In the genomic region with DNA sequence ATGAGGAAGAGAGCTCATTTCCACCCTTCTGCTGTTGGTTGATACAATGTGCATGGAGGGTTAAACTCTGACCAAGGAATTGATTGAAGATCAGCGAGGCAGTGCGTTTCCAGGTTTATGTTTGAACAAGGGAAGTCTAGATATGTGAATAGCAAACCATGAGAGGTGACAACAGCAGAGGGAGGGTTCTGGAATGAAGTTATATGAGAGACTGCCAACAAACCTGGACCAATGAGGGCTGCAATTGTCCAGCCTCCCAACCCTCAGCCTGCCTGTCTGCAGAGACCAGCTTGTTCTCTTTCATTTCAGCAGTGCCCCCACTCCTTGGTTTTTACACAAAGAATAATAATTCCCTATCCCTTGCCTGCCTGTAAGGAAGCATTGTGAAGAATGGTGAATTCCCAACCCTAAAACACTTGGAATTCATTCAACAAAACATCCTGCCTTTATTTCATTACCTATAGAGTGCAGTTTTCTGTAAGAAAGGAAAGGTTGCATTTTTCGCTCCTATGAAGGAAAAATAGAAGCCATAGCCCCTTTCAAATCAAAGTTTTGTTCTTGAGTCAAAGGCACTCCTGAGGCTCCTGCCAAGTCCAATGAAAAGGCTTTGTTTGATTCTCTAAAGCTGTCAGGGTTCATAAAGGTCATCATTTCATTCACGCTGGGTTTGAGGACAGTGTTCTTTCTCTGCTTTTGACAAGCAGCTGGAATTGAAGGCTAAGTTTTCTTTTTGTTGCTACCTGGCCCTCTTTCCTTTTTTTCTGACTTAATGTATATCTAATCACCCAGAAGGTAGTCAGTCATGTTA, we compare ENCODE assay signal across 13 cellular contexts. TPM values are rescaled to one million over a fixed set of nuclear protein-coding genes. Genes with fewer than 3 reads are reported as not detected.
DNase-seq lines count a peak whose midpoint lies in the region; ATAC-seq and TF ChIP-seq lines count a peak whose summit lies in the region.
"Had no signal": no experiment of that assay in that cellular context is flagged by ENCODE, and none has a peak within 500 bp of the region (broad histone marks: within the 10 kb centered on the region; RNA-seq: fewer than 3 reads in every experiment).

No MANE protein-coding gene starts in this region.

- H3K4me3 ChIP-seq in GM23338 (no peak overlapping the region), body of pancreas (no peak overlapping the region), liver (ENCODE audit: low read depth in 1 of 3, low read length in 3 of 3) (no peak overlapping the region)

- no peak for TF ChIP-seq POLR2A in body of pancreas (IDR thresholded peaks at IDR 0.05)

- 0 out of 2 replicates have a peak, but pooled peaks cover 7% of the 10 kb centered on the region for H3K9me2 ChIP-seq in GM23338 (ENCODE audit: insufficient read depth)

- H3K36me3 ChIP-seq in GM23338 (ENCODE audit: insufficient read depth) (no peaks in the 10 kb centered on the region), body of pancreas (replicated peaks in 1 of 2; ENCODE audit: insufficient read depth in 1 of 2, low read depth in 2 of 2) (no peaks in the 10 kb centered on the region), liver (ENCODE audit: control insufficient read depth in 4 of 4, insufficient read depth in 3 of 4, low read depth in 1 of 4, low read length in 3 of 4) (no peaks in the 10 kb centered on the region)

- no peaks in the 10 kb centered on the region for H3K27me3 Mint-ChIP-seq in GM23338 (ENCODE audit: insufficient read depth, low read depth, poor library complexity)

- H2AFZ ChIP-seq in GM23338, result no peak overlapping the region

- H3K4me2 ChIP-seq in GM23338, result no peak overlapping the region

- no peak overlapping the region for H3K4me3 Mint-ChIP-seq in GM23338
- H3K4me3 Mint-ChIP-seq: activated T-helper 17 cell treated with anti-CD3 and anti-CD28 coated beads, Interleukin-2, amount 50 U/mL, for 72 hours had no signal

- H3K36me3 Mint-ChIP-seq in GM23338 (ENCODE audit: low read depth), result no peaks in the 10 kb centered on the region

- no peak overlapping the region for H3K9ac ChIP-seq in liver (ENCODE audit: low read depth in 1 of 2, low read length in 2 of 2)

- no peaks in the 10 kb centered on the region; the same call in 2 of the 3 replicates for H3K4me1 Mint-ChIP-seq in GM23338
- H3K4me1 Mint-ChIP-seq: activated T-helper 17 cell treated with anti-CD3 and anti-CD28 coated beads, Interleukin-2, amount 50 U/mL, for 72 hours had no signal

- H3K9me3 ChIP-seq in body of pancreas (no peaks in the 10 kb centered on the region), liver (ENCODE audit: control insufficient read depth in 4 of 4, low read length in 3 of 4) (no peaks in the 10 kb centered on the region)

- H3K27me3 ChIP-seq in GM23338 (ENCODE audit: insufficient read depth) (no peaks in the 10 kb centered on the region), body of pancreas (no peaks in the 10 kb centered on the region), liver (ENCODE audit: control insufficient read depth in 4 of 4, insufficient read depth in 4 of 4, low read length in 3 of 4) (no peaks in the 10 kb centered on the region)

- no peak overlapping the region for H3K27ac ChIP-seq in GM23338 (ENCODE audit: low read depth)
- no peak overlapping the region for H3K27ac ChIP-seq in body of pancreas
- no peak overlapping the region for H3K27ac ChIP-seq in liver (ENCODE audit: low read depth in 1 of 2, low read length in 2 of 2)

- no peak overlapping the region for H3K27ac Mint-ChIP-seq in GM23338
- H3K27ac Mint-ChIP-seq: activated T-helper 17 cell treated with anti-CD3 and anti-CD28 coated beads, Interleukin-2, amount 50 U/mL, for 72 hours had no signal

- H3K9me3 Mint-ChIP-seq in GM23338, result 0 out of 3 replicates have a peak, but pooled peaks cover 4% of the 10 kb centered on the region
- H3K9me3 Mint-ChIP-seq: activated T-helper 17 cell treated with anti-CD3 and anti-CD28 coated beads, Interleukin-2, amount 50 U/mL, for 72 hours had no signal

- ATAC-seq in GM23338 (peak; percentile 26; the same call in 1 of the 3 replicates), body of pancreas (peak; percentile 75), HG03159 (IDR thresholded peaks at IDR 0.05; ENCODE audit: unreplicated experiment) (no peak), GM18909 (IDR thresholded peaks at IDR 0.05; ENCODE audit: poor library complexity, unreplicated experiment) (no peak), GM21717 (IDR thresholded peaks at IDR 0.05; ENCODE audit: unreplicated experiment) (no peak)
- ATAC-seq: activated T-helper 17 cell treated with anti-CD3 and anti-CD28 coated beads, Interleukin-2, amount 50 U/mL, for 72 hours had no signal

- DNase-seq in GM23338 (ENCODE audit: low spot score) (no peak), body of pancreas (peak in 3 of 4 donors; percentile 9 to 22 (median 16)), pons (ENCODE audit: low spot score) (peak; percentile 26), RPMI8226 (no peak)
- DNase-seq: kidney, NCI-H2107, NCI-H510A treated with DMSO at 0.1 percent for 48 hours, SW 1271 had no signal

- 34 to 39% methylated on average over 4 of the region's 4 CpGs for WGBS in body of pancreas, 2 donors
- 41% methylated on average over 4 of the region's 4 CpGs for WGBS in liver

- no peaks in the 10 kb centered on the region for H3F3A ChIP-seq in GM23338 (replicated peaks; ENCODE audit: low read depth)

- TF ChIP-seq RAD21 in liver (IDR thresholded peaks at IDR 0.05), result peak in 1 of 2 donors; percentile 34

- no peaks in the 10 kb centered on the region for H4K20me1 ChIP-seq in GM23338 (replicated peaks; ENCODE audit: insufficient read depth)

- intact Hi-C loops in body of pancreas (cut with DNase I), result no loop called here

- TF ChIP-seq CTCF in GM23338 (conservative IDR thresholded peaks at IDR 0.05; ENCODE audit: low read depth in 2 of 2), result no peak
- no peak for TF ChIP-seq CTCF in body of pancreas (IDR thresholded peaks at IDR 0.05)
- no peak for TF ChIP-seq CTCF in liver (IDR thresholded peaks at IDR 0.05; ENCODE audit: low read depth, low read length, missing input control)

- H3K79me2 ChIP-seq in GM23338 (replicated peaks; ENCODE audit: insufficient read depth), result no peaks in the 10 kb centered on the region

- H3K4me1 ChIP-seq in GM23338 (ENCODE audit: insufficient read depth) (no peaks in the 10 kb centered on the region), body of pancreas (peaks cover 16% of the 10 kb centered on the region), liver (ENCODE audit: control insufficient read depth in 4 of 4, insufficient read depth in 4 of 4, low read length in 3 of 4) (peaks cover 0 to 23% (median 18%) of the 10 kb centered on the region in 4 donors)

TF ChIP-seq in liver, 16 proteins besides CTCF, POLR2A, EP300 and RAD21 (continues in another document):
- TF ChIP-seq NR2F2 (IDR thresholded peaks at IDR 0.05), result no peak
- TF ChIP-seq, protein P1, sequence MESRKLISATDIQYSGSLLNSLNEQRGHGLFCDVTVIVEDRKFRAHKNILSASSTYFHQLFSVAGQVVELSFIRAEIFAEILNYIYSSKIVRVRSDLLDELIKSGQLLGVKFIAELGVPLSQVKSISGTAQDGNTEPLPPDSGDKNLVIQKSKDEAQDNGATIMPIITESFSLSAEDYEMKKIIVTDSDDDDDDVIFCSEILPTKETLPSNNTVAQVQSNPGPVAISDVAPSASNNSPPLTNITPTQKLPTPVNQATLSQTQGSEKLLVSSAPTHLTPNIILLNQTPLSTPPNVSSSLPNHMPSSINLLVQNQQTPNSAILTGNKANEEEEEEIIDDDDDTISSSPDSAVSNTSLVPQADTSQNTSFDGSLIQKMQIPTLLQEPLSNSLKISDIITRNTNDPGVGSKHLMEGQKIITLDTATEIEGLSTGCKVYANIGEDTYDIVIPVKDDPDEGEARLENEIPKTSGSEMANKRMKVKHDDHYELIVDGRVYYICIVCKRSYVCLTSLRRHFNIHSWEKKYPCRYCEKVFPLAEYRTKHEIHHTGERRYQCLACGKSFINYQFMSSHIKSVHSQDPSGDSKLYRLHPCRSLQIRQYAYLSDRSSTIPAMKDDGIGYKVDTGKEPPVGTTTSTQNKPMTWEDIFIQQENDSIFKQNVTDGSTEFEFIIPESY (IDR thresholded peaks at IDR 0.05), result peak; percentile 38
- TF ChIP-seq FOXA2 (IDR thresholded peaks at IDR 0.05), result peak; percentile 19
- no peak for TF ChIP-seq EGR1 (IDR thresholded peaks at IDR 0.05; ENCODE audit: low read depth in 2 of 2)
- TF ChIP-seq, protein P2, sequence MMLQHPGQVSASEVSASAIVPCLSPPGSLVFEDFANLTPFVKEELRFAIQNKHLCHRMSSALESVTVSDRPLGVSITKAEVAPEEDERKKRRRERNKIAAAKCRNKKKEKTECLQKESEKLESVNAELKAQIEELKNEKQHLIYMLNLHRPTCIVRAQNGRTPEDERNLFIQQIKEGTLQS (IDR thresholded peaks at IDR 0.05), result no peak
- peak; percentile 30 for TF ChIP-seq SP1 (IDR thresholded peaks at IDR 0.05)
- TF ChIP-seq, protein P3, sequence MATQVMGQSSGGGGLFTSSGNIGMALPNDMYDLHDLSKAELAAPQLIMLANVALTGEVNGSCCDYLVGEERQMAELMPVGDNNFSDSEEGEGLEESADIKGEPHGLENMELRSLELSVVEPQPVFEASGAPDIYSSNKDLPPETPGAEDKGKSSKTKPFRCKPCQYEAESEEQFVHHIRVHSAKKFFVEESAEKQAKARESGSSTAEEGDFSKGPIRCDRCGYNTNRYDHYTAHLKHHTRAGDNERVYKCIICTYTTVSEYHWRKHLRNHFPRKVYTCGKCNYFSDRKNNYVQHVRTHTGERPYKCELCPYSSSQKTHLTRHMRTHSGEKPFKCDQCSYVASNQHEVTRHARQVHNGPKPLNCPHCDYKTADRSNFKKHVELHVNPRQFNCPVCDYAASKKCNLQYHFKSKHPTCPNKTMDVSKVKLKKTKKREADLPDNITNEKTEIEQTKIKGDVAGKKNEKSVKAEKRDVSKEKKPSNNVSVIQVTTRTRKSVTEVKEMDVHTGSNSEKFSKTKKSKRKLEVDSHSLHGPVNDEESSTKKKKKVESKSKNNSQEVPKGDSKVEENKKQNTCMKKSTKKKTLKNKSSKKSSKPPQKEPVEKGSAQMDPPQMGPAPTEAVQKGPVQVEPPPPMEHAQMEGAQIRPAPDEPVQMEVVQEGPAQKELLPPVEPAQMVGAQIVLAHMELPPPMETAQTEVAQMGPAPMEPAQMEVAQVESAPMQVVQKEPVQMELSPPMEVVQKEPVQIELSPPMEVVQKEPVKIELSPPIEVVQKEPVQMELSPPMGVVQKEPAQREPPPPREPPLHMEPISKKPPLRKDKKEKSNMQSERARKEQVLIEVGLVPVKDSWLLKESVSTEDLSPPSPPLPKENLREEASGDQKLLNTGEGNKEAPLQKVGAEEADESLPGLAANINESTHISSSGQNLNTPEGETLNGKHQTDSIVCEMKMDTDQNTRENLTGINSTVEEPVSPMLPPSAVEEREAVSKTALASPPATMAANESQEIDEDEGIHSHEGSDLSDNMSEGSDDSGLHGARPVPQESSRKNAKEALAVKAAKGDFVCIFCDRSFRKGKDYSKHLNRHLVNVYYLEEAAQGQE (IDR thresholded peaks at IDR 0.05), result no peak
- TF ChIP-seq GABPA (IDR thresholded peaks at IDR 0.05 in 1 of 2, conservative IDR thresholded peaks at IDR 0.05 in 1 of 2), result no peak
- TF ChIP-seq FOXA1 (IDR thresholded peaks at IDR 0.05), result no peak
- TF ChIP-seq JUND (IDR thresholded peaks at IDR 0.05), result no peak

RNA-seq across cellular contexts. Expression of a gene that starts 53.6 kb away (rescaled TPM):
- total RNA-seq in GM23338 (2014; rRNA removed; shearing (Covaris generic)), result 12.2 and 15.0 TPM in 2 replicates
- polyA plus RNA-seq in GM23338 (2016; fragmentation: Nextera tagmentation; extraction: Ambion mirVana) (3.7 and 4.3 TPM in 2 replicates), liver (under 1 TPM; 0.74 to 0.86 TPM)
- total RNA-seq in body of pancreas (1 to 10 TPM; 5.4 to 6.6 TPM), liver (10 to 100 TPM in 1 of 2 donors, 1 to 10 TPM in 1; 3.1 to 22.5 TPM)

Comparison
In these comparisons a context has a peak if more than half of its experiments do, and no peak if none do; other contexts are left out.
1. ATAC-seq: peak in GM23338 (single experiment) and body of pancreas (single experiment); none in HG03159 (single experiment), GM18909 (single experiment) and GM21717 (single experiment).
2. DNase-seq: peak in body of pancreas (3 of 4) and pons (single experiment); none in GM23338 (single experiment) and RPMI8226 (single experiment).